8 cellular contexts compared by ENCODE assay signal in the genomic region with DNA sequence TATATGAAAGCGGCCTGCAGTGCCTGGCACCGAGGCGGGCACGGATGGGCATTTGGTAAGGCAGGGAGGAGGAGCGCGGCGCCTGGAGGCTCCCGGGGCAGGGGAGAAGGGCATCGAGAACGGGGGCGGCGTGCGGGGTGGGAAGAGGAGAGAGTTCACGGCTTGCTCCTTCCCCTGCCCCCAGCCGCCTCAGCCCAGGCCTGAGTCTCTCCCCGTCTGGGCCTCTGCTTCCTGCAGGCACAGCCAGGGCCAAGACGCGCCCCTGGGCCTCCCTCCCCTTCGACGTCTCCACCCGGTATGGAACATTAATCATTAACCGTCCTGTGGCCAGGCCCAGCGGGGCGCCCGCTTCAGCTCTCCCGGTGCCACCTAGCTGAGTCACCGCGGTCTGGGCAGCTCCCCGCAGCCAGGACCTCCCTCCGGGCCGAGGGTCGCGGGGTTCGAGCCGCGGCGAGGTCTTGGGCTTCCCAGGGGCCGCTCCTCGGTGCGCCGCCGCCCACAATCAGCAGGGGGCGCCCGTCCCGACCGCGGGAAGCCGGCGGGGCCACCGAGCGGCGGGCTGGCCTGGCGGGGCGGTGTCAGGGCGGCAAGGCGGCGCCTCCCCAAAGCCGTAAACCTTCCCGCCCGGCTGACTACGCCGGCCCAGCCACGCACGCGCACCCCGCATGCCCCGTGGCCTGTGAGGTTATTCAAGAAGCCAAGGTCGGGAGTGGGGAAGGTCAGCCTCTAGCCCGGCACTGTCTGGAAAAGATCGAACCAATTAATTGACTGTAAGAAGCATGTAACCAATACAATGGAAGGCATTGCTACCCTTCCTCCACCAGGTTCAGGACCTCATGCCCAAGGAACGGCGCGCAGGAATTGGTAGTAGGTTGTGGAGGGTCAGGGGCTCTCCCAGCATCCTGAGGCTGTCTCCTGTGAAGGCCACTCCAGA. TPM values are rescaled to one million over a fixed set of nuclear protein-coding genes. Genes with fewer than 3 reads are reported as not detected.
DNase-seq lines count a peak whose midpoint lies in the region; ATAC-seq and TF ChIP-seq lines count a peak whose summit lies in the region.

No MANE protein-coding gene starts in this region.

- no peaks in the 10 kb centered on the region for H3K27me3 ChIP-seq in gastroesophageal sphincter
- no peaks in the 10 kb centered on the region for H3K27me3 ChIP-seq in osteoblast (ENCODE audit: insufficient read depth, low read length)
- H3K27me3 ChIP-seq in thymus (ENCODE audit: control insufficient read depth, insufficient read depth), result no peaks in the 10 kb centered on the region

- H3K27ac ChIP-seq in gastroesophageal sphincter, result peak overlapping the region in 3 of 4 donors; percentile 40 to 65 (median 50)
- no peak overlapping the region for H3K27ac ChIP-seq in osteoblast (ENCODE audit: low read depth, low read length)
- no peak overlapping the region for H3K27ac ChIP-seq in thymus (ENCODE audit: low read depth)

- H3K79me2 ChIP-seq in osteoblast (ENCODE audit: insufficient read depth, low read length), result no peaks in the 10 kb centered on the region

- no peaks in the 10 kb centered on the region for H4K20me1 ChIP-seq in osteoblast (ENCODE audit: insufficient read depth, low read length)

- H3K4me3 ChIP-seq in gastroesophageal sphincter (peak overlapping the region; percentile 4 to 44), osteoblast (ENCODE audit: insufficient read depth, low read length) (peak overlapping the region; percentile 52), thymus (ENCODE audit: low read length) (peak overlapping the region; percentile 28)

- ATAC-seq in GM21786 (IDR thresholded peaks at IDR 0.05; ENCODE audit: unreplicated experiment) (peak; percentile 43), gastroesophageal sphincter (peak; percentile 86)

- peak overlapping the region; percentile 63 for H2AFZ ChIP-seq in osteoblast (ENCODE audit: low read length)

- H3K9me3 ChIP-seq in gastroesophageal sphincter (no peaks in the 10 kb centered on the region), osteoblast (ENCODE audit: low read depth, low read length) (no peaks in the 10 kb centered on the region), thymus (ENCODE audit: control insufficient read depth) (no peaks in the 10 kb centered on the region)

- peaks cover 0 to 23% (median 4%) of the 10 kb centered on the region in 3 donors for H3K4me1 ChIP-seq in gastroesophageal sphincter
- peaks cover 12% of the 10 kb centered on the region for H3K4me1 ChIP-seq in osteoblast (ENCODE audit: insufficient read depth, low read length)
- H3K4me1 ChIP-seq in thymus (ENCODE audit: control insufficient read depth, insufficient read depth, low read length), result peaks cover 7% of the 10 kb centered on the region

- no peaks in the 10 kb centered on the region for H3K36me3 ChIP-seq in gastroesophageal sphincter
- H3K36me3 ChIP-seq in osteoblast (ENCODE audit: insufficient read depth, low read length), result no peaks in the 10 kb centered on the region
- H3K36me3 ChIP-seq in thymus (ENCODE audit: control insufficient read depth, insufficient read depth), result no peaks in the 10 kb centered on the region

- no peak for TF ChIP-seq POLR2A in gastroesophageal sphincter (IDR thresholded peaks at IDR 0.05)

- DNase-seq in EH (ENCODE audit: low read depth), result peak; percentile 79
- DNase-seq in KG1 (lab: John Stamatoyannopoulos, UW), result peak; percentile 66
- DNase-seq in SIG-M5 (lab: John Stamatoyannopoulos, UW), result peak; percentile 52
- DNase-seq in activated gamma-delta T cell treated with Interleukin-2 at 50 U/mL for 16 hours, result peak; percentile 69
- peak; percentile 97 for DNase-seq in osteoblast (ENCODE audit: insufficient read length, low spot score, missing footprints)

- no peak for TF ChIP-seq EP300 in gastroesophageal sphincter (IDR thresholded peaks at IDR 0.05)

- H3K4me2 ChIP-seq in osteoblast (ENCODE audit: insufficient read depth, low read length), result peak overlapping the region; percentile 70

- WGBS in gastroesophageal sphincter (ENCODE audit: low coverage in 1 of 2), 2 donors, result 55 to 75% methylated on average over 4 to 9 of the region's 73 CpGs
- WGBS in thymus, result 13% methylated on average over 73 of the region's 73 CpGs

- peak; percentile 92 to 98 (median 95) for TF ChIP-seq CTCF in gastroesophageal sphincter (IDR thresholded peaks at IDR 0.05)
- TF ChIP-seq CTCF in osteoblast (IDR thresholded peaks at IDR 0.05; ENCODE audit: extremely low read depth, low read depth, low read length), result peak; percentile 56

RNA-seq across cellular contexts. Expression of gene RD3, which starts 23.4 kb away (rescaled TPM):
- total RNA-seq in gastroesophageal sphincter, result under 1 TPM; 0.31 to 0.69 (median 0.53) TPM
- total RNA-seq in osteoblast, result not detected in 2 replicates
- 0.25 TPM for polyA plus RNA-seq in thymus

Comparison
In these comparisons a context has a peak if more than half of its experiments do, and no peak if none do; other contexts are left out.
1. H3K27ac ChIP-seq: peak in gastroesophageal sphincter (3 of 4); none in osteoblast (single experiment) and thymus (single experiment).
2. Peak in every context shown above with its lines, with median percentiles within 50 percentile points of each other: DNase-seq and H3K4me3 ChIP-seq.